Comparison of ENCODE assay signal across 1 cellular context in genomic region chr2:10059552-10060335, GRCh38.
TF ChIP-seq lines count a peak whose summit lies in the region.

No MANE protein-coding gene starts in this region.

TF ChIP-seq in SK-N-SH, 30 proteins besides CTCF, POLR2A, EP300 and RAD21 (continued from another document):
- TF ChIP-seq REST (IDR thresholded peaks at IDR 0.05; ENCODE audit: low read depth, low read length) (no peak), TCF12 (IDR thresholded peaks at IDR 0.05) (no peak), IRF3 (IDR thresholded peaks at IDR 0.05; ENCODE audit: low read depth, low read length) (no peak), GATA2 (CRISPR knock-in tag; IDR thresholded peaks at IDR 0.05) (no peak), RXRA (IDR thresholded peaks at IDR 0.05; ENCODE audit: borderline replicate concordance, low read depth) (no peak), CHD2 (IDR thresholded peaks at IDR 0.05; ENCODE audit: low read length, partially characterized antibody) (no peak), MXI1 (IDR thresholded peaks at IDR 0.05; ENCODE audit: low read depth, low read length) (no peak), RFX5 (IDR thresholded peaks at IDR 0.05; ENCODE audit: low read length) (no peak), SIN3A (IDR thresholded peaks at IDR 0.05; ENCODE audit: borderline replicate concordance, low read depth, low read length) (no peak)
